Comparison of ENCODE assay signal across 22 cellular contexts in the genomic region with DNA sequence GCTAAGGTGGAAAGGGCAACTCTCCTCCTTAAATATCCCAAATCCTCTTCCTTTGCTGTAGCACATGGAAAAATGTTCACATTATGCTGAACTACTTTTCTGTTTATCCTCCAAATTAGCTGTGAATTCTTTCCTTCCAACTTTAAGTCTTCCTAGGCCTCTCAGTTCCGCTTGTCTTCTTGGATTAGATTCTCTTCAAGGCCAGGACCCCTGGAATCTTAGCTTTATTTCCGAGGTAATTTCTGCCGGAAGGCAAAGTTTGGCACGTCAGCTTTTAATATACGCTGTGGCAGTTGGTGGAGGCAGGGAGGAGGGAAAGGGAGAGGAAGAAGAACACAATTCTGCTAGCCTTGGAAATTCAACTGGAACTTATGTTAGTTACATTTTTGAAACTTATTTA.
A peak's percentile ranks its signal among the peaks of the same experiment; 100 is the strongest.
DNase-seq lines count a peak whose midpoint lies in the region; ATAC-seq and TF ChIP-seq lines count a peak whose summit lies in the region.
"Had no signal": no experiment of that assay in that cellular context is flagged by ENCODE, and none has a peak within 500 bp of the region (broad histone marks: within the 10 kb centered on the region; RNA-seq: fewer than 3 reads in every experiment).

No MANE protein-coding gene starts in this region.

- H3K79me2 ChIP-seq in HCT116 (ENCODE audit: insufficient read depth, low read length): no peaks in the 10 kb centered on the region

- no peaks in the 10 kb centered on the region for H4K20me1 ChIP-seq in HCT116 (ENCODE audit: insufficient read depth)

- no TSS peak for BruUV-seq in HCT116 (replicated peaks; lab: Mats Ljungman, UMichigan)

- H3K4me2 ChIP-seq in HCT116 (ENCODE audit: low read length): peak overlapping the region; percentile 79
- H3K4me2 ChIP-seq: KMS-11, SK-N-SH had no signal

- H3K27me3 Mint-ChIP-seq in mesothelial cell of epicardium (ENCODE audit: low read depth): no peaks in the 10 kb centered on the region

- H2AFZ ChIP-seq in HCT116 (ENCODE audit: low read depth, low read length, poor library complexity, severe bottlenecking): peak overlapping the region; percentile 79

- CTCF ChIA-PET in HCT116 (lab: Charles Lee): no interaction called here

- ATAC-seq in HCT116: no peak
- no peak for ATAC-seq in GM18858 (IDR thresholded peaks at IDR 0.05; ENCODE audit: unreplicated experiment)

- peaks cover 12% of the 10 kb centered on the region for H3K9me3 Mint-ChIP-seq in mesothelial cell of epicardium
- H3K9me3 Mint-ChIP-seq: CD8-positive, alpha-beta memory T cell had no signal

- no peak overlapping the region for H3K4me3 Mint-ChIP-seq in mesothelial cell of epicardium
- H3K4me3 Mint-ChIP-seq: CD8-positive, alpha-beta memory T cell had no signal

- TF ChIP-seq RAD21 in HCT116 (IDR thresholded peaks at IDR 0.05; ENCODE audit: low read depth): no peak

- no peak overlapping the region for H3K4me3 ChIP-seq in HCT116 (replicated peaks in 1 of 2; ENCODE audit: low read depth in 1 of 2, low read length in 2 of 2)
- H3K4me3 ChIP-seq in adipocyte (ENCODE audit: low read length): no peak overlapping the region
- H3K4me3 ChIP-seq in tibial artery: no peak overlapping the region
- H3K4me3 ChIP-seq in foreskin fibroblast (ENCODE audit: low read depth in 1 of 2, low read length in 2 of 2): no peak overlapping the region

- H3K9me3 ChIP-seq in HCT116 (ENCODE audit: control insufficient read depth in 1 of 2, insufficient read depth in 1 of 2, low read depth in 1 of 2, low read length in 2 of 2) (no peaks in the 10 kb centered on the region), adipocyte (ENCODE audit: control insufficient read depth, low read length) (peaks cover 14% of the 10 kb centered on the region), tibial artery (no peaks in the 10 kb centered on the region)
- H3K9me3 ChIP-seq: SK-N-SH had no signal

- TF ChIP-seq CTCF in HCT116 (IDR thresholded peaks at IDR 0.05 in 2 of 3, conservative IDR thresholded peaks at IDR 0.05 in 1 of 3; ENCODE audit: borderline replicate concordance in 1 of 3, insufficient read depth in 1 of 3, low read depth in 2 of 3, low read length in 2 of 3) (no peak), mesothelial cell of epicardium (IDR thresholded peaks at IDR 0.05; ENCODE audit: unreplicated experiment) (no peak), tibial artery (IDR thresholded peaks at IDR 0.05) (no peak), foreskin fibroblast (IDR thresholded peaks at IDR 0.05; ENCODE audit: low read depth, low read length) (no peak)

- no peaks in the 10 kb centered on the region for H3K9me2 ChIP-seq in HCT116 (ENCODE audit: insufficient read depth)
- H3K9me2 ChIP-seq: SK-N-SH had no signal

- RAD21 ChIA-PET in HCT116 (lab: Charles Lee; ENCODE audit: low non-redundant PET in 1 of 2, low total read pairs in 2 of 2, uncharacterized antibody in 2 of 2, unreplicated experiment in 2 of 2): no interaction called here

- POLR2A ChIA-PET in HCT116 (lab: Charles Lee): no interaction called here

- peak overlapping the region; percentile 41 for H3K9ac ChIP-seq in HCT116 (ENCODE audit: low read length)
- no peak overlapping the region for H3K9ac ChIP-seq in adipocyte (ENCODE audit: low read length)
- H3K9ac ChIP-seq: KMS-11, SK-N-SH had no signal

- H3K36me3 Mint-ChIP-seq in mesothelial cell of epicardium: no peaks in the 10 kb centered on the region
- H3K36me3 Mint-ChIP-seq: CD8-positive, alpha-beta memory T cell had no signal

- peaks cover 23% of the 10 kb centered on the region for H3K4me1 Mint-ChIP-seq in mesothelial cell of epicardium
- H3K4me1 Mint-ChIP-seq: CD8-positive, alpha-beta memory T cell had no signal

- H3K27ac ChIP-seq in HCT116 (ENCODE audit: low read depth, low read length) (no peak overlapping the region), tibial artery (peak overlapping the region; percentile 34 to 50)
- H3K27ac ChIP-seq: C4-2B, KMS-11 had no signal

- DNase-seq in HCT116 (ENCODE audit: low read depth, low spot score) (no peak), adipocyte (ENCODE audit: low read depth) (peak; percentile 61), mesothelial cell of epicardium (ENCODE audit: low spot score in 2 of 2, unreplicated experiment in 2 of 2) (no peak), tibial artery (no peak), foreskin fibroblast (no peak), kidney glomerular epithelial cell (lab: John Stamatoyannopoulos, UW) (no peak), NCI-H510A treated with DMSO at 0.1 percent for 48 hours (lab: John Stamatoyannopoulos, UW) (no peak)
- DNase-seq: CD8-positive, alpha-beta memory T cell; EL; H7; NCI-H1092 treated with DMSO at 0.1 percent for 48 hours; NCI-H146; NCI-H2029 treated with DMSO at 0.1 percent for 48 hours; NCI-H2171; NCI-H526; OCI-M1; RPMI8226; SHP77; SK-N-SH had no signal

- H3K27me3 ChIP-seq in HCT116 (ENCODE audit: insufficient read depth, low read length) (no peaks in the 10 kb centered on the region), adipocyte (replicated peaks; ENCODE audit: control insufficient read depth, insufficient read depth, low read length) (no peaks in the 10 kb centered on the region), tibial artery (no peaks in the 10 kb centered on the region)

- TF ChIP-seq POLR2A in HCT116 (IDR thresholded peaks at IDR 0.05; ENCODE audit: borderline replicate concordance, extremely low read depth, insufficient read depth, insufficient read length): no peak

- peak overlapping the region; percentile 70 for H3K27ac Mint-ChIP-seq in mesothelial cell of epicardium
- H3K27ac Mint-ChIP-seq: CD8-positive, alpha-beta memory T cell had no signal

- H3K4me1 ChIP-seq in HCT116 (ENCODE audit: control insufficient read depth in 1 of 2, insufficient read depth in 2 of 2, low read length in 2 of 2) (peaks cover 10 to 45% of the 10 kb centered on the region in 2 experiments), adipocyte (ENCODE audit: control insufficient read depth, insufficient read depth, low read length) (no peaks in the 10 kb centered on the region), tibial artery (peaks cover 0 to 14% (median 7%) of the 10 kb centered on the region in 4 donors)

- intact Hi-C loops in HCT116 (cut with micrococcal nuclease): loop anchor here (2.0 kb wide), 1 partner anchor 101 kb away; a partner anchor contains a TSS
- intact Hi-C loops in tibial artery (cut with DNase I; ENCODE audit: low total_unique reads): no loop called here

- H3K36me3 ChIP-seq in HCT116 (ENCODE audit: control insufficient read depth in 1 of 2, insufficient read depth in 2 of 2, low read length in 2 of 2): no peaks in the 10 kb centered on the region
- H3K36me3 ChIP-seq in adipocyte (ENCODE audit: control insufficient read depth, insufficient read depth, low read length, severe bottlenecking): no peaks in the 10 kb centered on the region
- no peaks in the 10 kb centered on the region for H3K36me3 ChIP-seq in tibial artery

TF ChIP-seq in HCT116, 20 proteins besides CTCF, POLR2A, EP300 and RAD21:
- no peak for TF ChIP-seq CEBPB (IDR thresholded peaks at IDR 0.05; ENCODE audit: low read depth)
- TF ChIP-seq, protein P1, sequence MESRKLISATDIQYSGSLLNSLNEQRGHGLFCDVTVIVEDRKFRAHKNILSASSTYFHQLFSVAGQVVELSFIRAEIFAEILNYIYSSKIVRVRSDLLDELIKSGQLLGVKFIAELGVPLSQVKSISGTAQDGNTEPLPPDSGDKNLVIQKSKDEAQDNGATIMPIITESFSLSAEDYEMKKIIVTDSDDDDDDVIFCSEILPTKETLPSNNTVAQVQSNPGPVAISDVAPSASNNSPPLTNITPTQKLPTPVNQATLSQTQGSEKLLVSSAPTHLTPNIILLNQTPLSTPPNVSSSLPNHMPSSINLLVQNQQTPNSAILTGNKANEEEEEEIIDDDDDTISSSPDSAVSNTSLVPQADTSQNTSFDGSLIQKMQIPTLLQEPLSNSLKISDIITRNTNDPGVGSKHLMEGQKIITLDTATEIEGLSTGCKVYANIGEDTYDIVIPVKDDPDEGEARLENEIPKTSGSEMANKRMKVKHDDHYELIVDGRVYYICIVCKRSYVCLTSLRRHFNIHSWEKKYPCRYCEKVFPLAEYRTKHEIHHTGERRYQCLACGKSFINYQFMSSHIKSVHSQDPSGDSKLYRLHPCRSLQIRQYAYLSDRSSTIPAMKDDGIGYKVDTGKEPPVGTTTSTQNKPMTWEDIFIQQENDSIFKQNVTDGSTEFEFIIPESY (IDR thresholded peaks at IDR 0.05; ENCODE audit: extremely low read depth, insufficient replicate concordance, low read length): no peak
- TF ChIP-seq, protein P2, sequence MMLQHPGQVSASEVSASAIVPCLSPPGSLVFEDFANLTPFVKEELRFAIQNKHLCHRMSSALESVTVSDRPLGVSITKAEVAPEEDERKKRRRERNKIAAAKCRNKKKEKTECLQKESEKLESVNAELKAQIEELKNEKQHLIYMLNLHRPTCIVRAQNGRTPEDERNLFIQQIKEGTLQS (IDR thresholded peaks at IDR 0.05): no peak
- TF ChIP-seq POLR2AphosphoS5 (IDR thresholded peaks at IDR 0.05; ENCODE audit: low read depth, low read length): no peak
- TF ChIP-seq YY1 (IDR thresholded peaks at IDR 0.05; ENCODE audit: extremely low read depth, insufficient replicate concordance, low read depth, low read length): no peak
- no peak for TF ChIP-seq EGR1 (IDR thresholded peaks at IDR 0.05; ENCODE audit: low read depth)
- no peak for TF ChIP-seq TCF7L2 (IDR thresholded peaks at IDR 0.05; ENCODE audit: borderline replicate concordance, extremely low read depth, insufficient read depth, insufficient read length)
- no peak for TF ChIP-seq SIN3A (IDR thresholded peaks at IDR 0.05; ENCODE audit: low read depth)
- TF ChIP-seq EZH2 (IDR thresholded peaks at IDR 0.05): no peak
